Comparison of ENCODE assay signal across 8 cellular contexts in genomic region chr15:50907866-50908208, GRCh38. TPM values are rescaled to one million over a fixed set of nuclear protein-coding genes. Genes with fewer than 3 reads are reported as not detected.
DNase-seq lines count a peak whose midpoint lies in the region; ATAC-seq lines count a peak whose summit lies in the region.

No MANE protein-coding gene starts in this region.

- H3K27ac ChIP-seq in SJCRH30 (peak overlapping the region; percentile 80), angular gyrus (ENCODE audit: low read depth, low read length) (peak overlapping the region; percentile 85), right cardiac atrium (ENCODE audit: low read length) (peak overlapping the region; percentile 92)

- H3K9ac ChIP-seq in skeletal muscle satellite cell (ENCODE audit: low read depth, low read length) = peak overlapping the region; percentile 96

- no peaks in the 10 kb centered on the region for H3K4me1 ChIP-seq in SJCRH30
- H3K4me1 ChIP-seq in right cardiac atrium (ENCODE audit: control insufficient read depth, insufficient read depth, low read length) = peaks cover 2% of the 10 kb centered on the region
- H3K4me1 ChIP-seq in skeletal muscle satellite cell (ENCODE audit: control insufficient read depth, insufficient read depth, low read length) = peaks cover 28% of the 10 kb centered on the region

- intact Hi-C loops in Right ventricle myocardium inferior (cut with DNase I) (loop anchor here (10.0 kb wide), 1 partner anchor 233 kb away; no protein-coding TSS in a partner anchor), cardiac septum (cut with DNase I) (loop anchor here (5.0 to 10.0 kb wide), 2 partner anchors 221 to 553 kb away; partner anchors contain the start of genes GABPB1 and TRPM7), right cardiac atrium (cut with DNase I) (no loop called here)

- H3K36me3 ChIP-seq in SJCRH30 (no peaks in the 10 kb centered on the region; the same call in 1 of the 2 replicates), skeletal muscle satellite cell (ENCODE audit: insufficient read depth, low read length) (peaks cover 11% of the 10 kb centered on the region)

- under 1% methylated on average over 24 of the region's 24 CpGs for WGBS in right cardiac atrium

- H3K4me3 ChIP-seq in SJCRH30 = peak overlapping the region; percentile 93
- peak overlapping the region; percentile 90 for H3K4me3 ChIP-seq in right cardiac atrium (ENCODE audit: low read length)
- peak overlapping the region; percentile 99 for H3K4me3 ChIP-seq in skeletal muscle satellite cell (ENCODE audit: low read length)

- H3K9me3 ChIP-seq in SJCRH30 (replicated peaks) (no peaks in the 10 kb centered on the region), right cardiac atrium (ENCODE audit: control insufficient read depth, low read length) (no peaks in the 10 kb centered on the region), skeletal muscle satellite cell (replicated peaks; ENCODE audit: low read length) (no peaks in the 10 kb centered on the region)

- ATAC-seq in Right ventricle myocardium inferior (peak; percentile 58), HG03175 (IDR thresholded peaks at IDR 0.05; ENCODE audit: unreplicated experiment) (peak; percentile 26), right cardiac atrium (peak; percentile 66 to 78), GM18520 (IDR thresholded peaks at IDR 0.05; ENCODE audit: unreplicated experiment) (no peak)

- H3K27me3 ChIP-seq in SJCRH30 = no peaks in the 10 kb centered on the region
- H3K27me3 ChIP-seq in right cardiac atrium (ENCODE audit: control insufficient read depth, insufficient read depth) = no peaks in the 10 kb centered on the region
- H3K27me3 ChIP-seq in skeletal muscle satellite cell (ENCODE audit: control insufficient read depth, insufficient read depth, low read length) = no peaks in the 10 kb centered on the region

- peak overlapping the region; percentile 92 for H3K4me2 ChIP-seq in skeletal muscle satellite cell (ENCODE audit: low read length)

- DNase-seq in Right ventricle myocardium inferior (ENCODE audit: missing footprints) = no peak
- DNase-seq in cardiac septum (ENCODE audit: low spot score) = no peak
- peak in 1 of 2 experiments; percentile 48 for DNase-seq in SJCRH30
- DNase-seq in right cardiac atrium = no peak

RNA-seq across cellular contexts. Expression of gene AP4E1, which starts 0.6 kb away (rescaled TPM):
- total RNA-seq in Right ventricle myocardium inferior (6.4 TPM), cardiac septum (9.9 TPM), right cardiac atrium (10 to 100 TPM in 1 of 4 donors, 1 to 10 TPM in 3; 6.0 to 10.6 (median 8.0) TPM)
- total RNA-seq in SJCRH30 (2014; rRNA removed; shearing (Covaris generic)) = 9.8 and 11.4 TPM in 2 replicates
- polyA plus RNA-seq in right cardiac atrium = 2.5 TPM
- total RNA-seq in skeletal muscle satellite cell (2012; rRNA removed) = 11.8 and 15.7 TPM in 2 replicates

Comparison
In these comparisons a context has a peak if more than half of its experiments do, and no peak if none do; other contexts are left out.
1. intact Hi-C loops: an anchor here in Right ventricle myocardium inferior (10.0 kb wide) and cardiac septum (5.0 to 10.0 kb wide); none called in right cardiac atrium.